ENCODE assay signal across 8 cellular contexts in the genomic region with DNA sequence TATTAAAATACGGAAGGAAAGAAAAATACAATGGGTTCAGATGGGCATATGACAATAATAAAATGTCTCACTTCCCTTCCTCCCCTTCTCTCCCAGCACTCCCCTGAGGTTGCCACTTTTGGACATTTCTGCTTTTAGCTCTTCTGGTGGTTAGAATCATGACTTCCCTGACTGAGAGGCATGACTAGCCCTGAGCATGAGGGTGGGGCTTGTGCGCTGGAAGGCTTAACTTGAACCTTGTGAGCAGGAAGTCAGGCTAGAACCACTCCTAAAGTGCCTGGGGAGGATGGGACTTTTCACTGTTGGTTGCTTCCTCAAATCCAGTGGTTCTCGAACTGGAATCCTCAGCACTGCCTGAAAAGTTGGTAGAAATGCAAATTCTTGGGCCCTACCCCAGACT. TPM values are rescaled to one million over a fixed set of nuclear protein-coding genes. Genes with fewer than 3 reads are reported as not detected.
A peak's percentile ranks its signal among the peaks of the same experiment; 100 is the strongest.
DNase-seq lines count a peak whose midpoint lies in the region; ATAC-seq, FAIRE-seq and TF ChIP-seq lines count a peak whose summit lies in the region.

No MANE protein-coding gene starts in this region.

- TF ChIP-seq CTCF in ascending aorta (IDR thresholded peaks at IDR 0.05) (no peak), foreskin keratinocyte (conservative IDR thresholded peaks at IDR 0.05) (no peak)

- H3K36me3 ChIP-seq in ascending aorta, result no peaks in the 10 kb centered on the region

- H3K27ac ChIP-seq in ascending aorta (no peak overlapping the region), foreskin keratinocyte (no peak overlapping the region)

- H3K27me3 ChIP-seq in ascending aorta (no peaks in the 10 kb centered on the region), foreskin keratinocyte (no peaks in the 10 kb centered on the region)

- peak; percentile 33 for DNase-seq in GM18507 (ENCODE audit: extremely low spot score, insufficient read length, low read depth)
- DNase-seq in KBM-7, result peak; percentile 97
- DNase-seq in ascending aorta (ENCODE audit: low spot score in 2 of 2), result peak; percentile 62 to 72
- peak; percentile 90 for DNase-seq in pons (ENCODE audit: low spot score)
- no peak for DNase-seq in SHP77 treated with DMSO at 0.1 percent for 48 hours (lab: John Stamatoyannopoulos, UW)
- DNase-seq in DMS153 treated with DMSO at 0.1 percent for 48 hours (lab: John Stamatoyannopoulos, UW; ENCODE audit: unreplicated experiment), result no peak
- DNase-seq in foreskin keratinocyte, result no peak

- peak; percentile 96 for FAIRE-seq in GM18507 (lab: Jason Lieb, UNC)

- no peaks in the 10 kb centered on the region for H3K9me3 ChIP-seq in ascending aorta

- ATAC-seq in GM21723 (IDR thresholded peaks at IDR 0.05; ENCODE audit: unreplicated experiment) (peak; percentile 83), foreskin keratinocyte (no peak)

- H3K4me3 ChIP-seq in ascending aorta, result no peak overlapping the region

- in situ Hi-C loops in KBM-7 (cut with MboI; ENCODE audit: low pct_unique_long_range_greater_than_20kb, low sequenced_read_pairs), result no loop called here

- intact Hi-C loops in ascending aorta (cut with DNase I), result loop anchor here (2.0 kb wide), 1 partner anchor 252 kb away; no protein-coding TSS in a partner anchor

- H3K4me1 ChIP-seq in ascending aorta (peaks cover 0 to under 1% of the 10 kb centered on the region in 2 donors), foreskin keratinocyte (no peaks in the 10 kb centered on the region)

RNA-seq across cellular contexts. Expression of a gene that starts 19.7 kb away (rescaled TPM):
- total RNA-seq in ascending aorta (8.3 TPM), foreskin keratinocyte (17.5 and 19.6 TPM in 2 replicates)
- polyA plus RNA-seq in foreskin keratinocyte, result 15.6 and 15.7 TPM in 2 replicates

Comparison
In these comparisons a context has a peak if more than half of its experiments do, and no peak if none do; other contexts are left out.
1. DNase-seq: peak in GM18507 (single experiment), KBM-7 (single experiment), ascending aorta (2 of 2) and pons (single experiment); none in SHP77 treated with DMSO at 0.1 percent for 48 hours (single experiment), DMS153 treated with DMSO at 0.1 percent for 48 hours (single experiment) and foreskin keratinocyte (0 of 2).